Comparison of ENCODE assay signal across 38 cellular contexts in genomic region chr3:127222163-127222562, GRCh38. TPM values are rescaled to one million over a fixed set of nuclear protein-coding genes. Genes with fewer than 3 reads are reported as not detected.
"Had no signal": no experiment of that assay in that cellular context is flagged by ENCODE, and none has a peak within 500 bp of the region (broad histone marks: within the 10 kb centered on the region; RNA-seq: fewer than 3 reads in every experiment).

No MANE protein-coding gene starts in this region.

- H3K4me1 ChIP-seq: adrenal gland had no signal

- H3K4me2 ChIP-seq: KMS-11, PC-9 had no signal

- FAIRE-seq: bronchial epithelial cell, colon, RCC 7860 had no signal

- H3K27me3 Mint-ChIP-seq: activated CD4-positive, alpha-beta T cell treated with anti-CD3 and anti-CD28 coated beads, Interleukin-2, amount 10 ng/mL, durations not matched to agents 24 days and 14 days had no signal

- H3K4me1 Mint-ChIP-seq: activated T-helper 17 cell treated with anti-CD3 and anti-CD28 coated beads, Interleukin-2, amount 50 U/mL, for 72 hours had no signal

- H2AFZ ChIP-seq: PC-9 had no signal

- H3K4me3 Mint-ChIP-seq: activated CD4-positive, alpha-beta T cell treated with anti-CD3 and anti-CD28 coated beads, Interleukin-2, amount 10 ng/mL, durations not matched to agents 24 days and 14 days; activated CD8-positive, alpha-beta T cell treated with anti-CD3 and anti-CD28 coated beads for 36 hours; activated T-cell treated with anti-CD3 and anti-CD28 coated beads, Interleukin-2, amount 50 U/mL, for 72 hours; activated T-helper 17 cell treated with anti-CD3 and anti-CD28 coated beads, Interleukin-2, amount 50 U/mL, for 72 hours; brain had no signal

- H3K4me3 ChIP-seq: adrenal gland, PC-9, SJCRH30, SK-N-MC had no signal

- DNase-seq: activated CD4-positive, alpha-beta T cell treated with anti-CD3 and anti-CD28 coated beads, Interleukin-2, amount 10 ng/mL, durations not matched to agents 24 days and 14 days; activated CD4-positive, alpha-beta T cell treated with anti-CD3 and anti-CD28 coated beads, Interleukin-2, amount 50 U/mL, for 4 hours; activated CD8-positive, alpha-beta T cell treated with anti-CD3 and anti-CD28 coated beads for 36 hours; activated effector memory CD4-positive, alpha-beta T cell treated with anti-CD3 and anti-CD28 coated beads, Interleukin-2, amount 50 U/mL, for 16 hours; activated naive CD4-positive, alpha-beta T cell; activated T-cell treated with anti-CD3 and anti-CD28 coated beads, Interleukin-2, amount 50 U/mL, for 1 hour; activated T-cell treated with anti-CD3 and anti-CD28 coated beads, Interleukin-2, amount 50 U/mL, for 72 hours; central memory CD4-positive, alpha-beta T cell; NCI-H1048; NCI-H1105 treated with DMSO at 0.1 percent for 48 hours; NCI-H1436; NCI-H1694; NCI-H1930; NCI-H2081 treated with DMSO at 0.1 percent for 48 hours; NCI-H345; NCI-H524 treated with DMSO at 0.1 percent for 48 hours; NCI-H748 treated with DMSO at 0.1 percent for 48 hours; NK-92 treated with Interleukin-12 subunit alpha and Interleukin-12 subunit beta, amount 100 ng/mL, for 24 hours; PC-9; T1000 had no signal

- H3K36me3 Mint-ChIP-seq: brain had no signal

- H3K36me3 ChIP-seq: adrenal gland, SJCRH30, WERI-Rb-1 had no signal

- H3K9ac ChIP-seq: KMS-11 had no signal

- H3K9me3 ChIP-seq: adrenal gland had no signal

- H3K27ac Mint-ChIP-seq: activated CD4-positive, alpha-beta T cell treated with anti-CD3 and anti-CD28 coated beads, Interleukin-2, amount 10 ng/mL, durations not matched to agents 24 days and 14 days; activated CD8-positive, alpha-beta T cell treated with anti-CD3 and anti-CD28 coated beads for 36 hours; activated naive CD4-positive, alpha-beta T cell treated with anti-CD3 and anti-CD28 coated beads, Interleukin-2, amount 50 U/mL, for 72 hours; activated T-cell treated with anti-CD3 and anti-CD28 coated beads, Interleukin-2, amount 50 U/mL, for 72 hours; activated T-helper 17 cell treated with anti-CD3 and anti-CD28 coated beads, Interleukin-2, amount 50 U/mL, for 72 hours; brain had no signal

RNA-seq across cellular contexts. Expression of gene PRR23E, which starts 29.2 kb away (rescaled TPM):
- total RNA-seq: activated CD4-positive, alpha-beta T cell treated with anti-CD3 and anti-CD28 coated beads, Interleukin-2, amount 10 ng/mL, durations not matched to agents 24 days and 14 days; activated CD8-positive, alpha-beta memory T cell treated with anti-CD3 and anti-CD28 coated beads for 36 hours; activated CD8-positive, alpha-beta T cell treated with anti-CD3 and anti-CD28 coated beads for 36 hours; activated naive CD4-positive, alpha-beta T cell treated with anti-CD3 and anti-CD28 coated beads, Interleukin-2, amount 50 U/mL, for 72 hours; activated T-cell treated with anti-CD3 and anti-CD28 coated beads, Interleukin-2, amount 50 U/mL, for 72 hours; activated T-helper 17 cell treated with anti-CD3 and anti-CD28 coated beads, Interleukin-2, amount 50 U/mL, for 72 hours; adrenal gland; bronchial epithelial cell; cerebellum; MCF 10A; NCI-H460; PC-9; Right ventricle myocardium inferior; SJCRH30; T-helper 1 cell treated with Interleukin-12 subunit alpha and Interleukin-12 subunit beta and Interleukin-4 antibody, amounts not matched to agents 30 ng/mL and 1 ng/mL, for 36 hours; T-helper 2 cell treated with Interferon-gamma antibody and Interleukin-4, amounts not matched to agents 100 ng/mL and 5 ng/mL, for 36 hours had no signal
- polyA plus RNA-seq: adrenal gland had no signal
